ENCODE assay signal across 35 cellular contexts in genomic region chr10:71641986-71642385, GRCh38.
"Had no signal": no experiment of that assay in that cellular context is flagged by ENCODE, and none has a peak within 500 bp of the region (broad histone marks: within the 10 kb centered on the region; RNA-seq: fewer than 3 reads in every experiment).

No MANE protein-coding gene starts in this region.

- H3K27me3 ChIP-seq: MG63 had no signal

- H3K36me3 ChIP-seq: MG63 had no signal

- DNase-seq: Karpas-422, Kasumi-1, MG63, MM.1S, MV-4-11, NCI-H1048, NCI-H1092, NCI-H1092 treated with DMSO at 0.1 percent for 48 hours, NCI-H1105, NCI-H1105 treated with DMSO at 0.1 percent for 48 hours, NCI-H1417, NCI-H1417 treated with DMSO at 0.1 percent for 48 hours, NCI-H1436, NCI-H1436 treated with DMSO at 0.1 percent for 48 hours, NCI-H146, NCI-H1694, NCI-H1694 treated with DMSO at 0.1 percent for 48 hours, NCI-H187, NCI-H187 treated with DMSO at 0.1 percent for 48 hours, NCI-H2029, NCI-H2029 treated with DMSO at 0.1 percent for 48 hours, NCI-H2081, NCI-H2081 treated with DMSO at 0.1 percent for 48 hours, NCI-H2107, NCI-H2171, NCI-H2171 treated with DMSO at 0.1 percent for 48 hours, NCI-H2227 treated with DMSO at 0.1 percent for 48 hours, NCI-H226, NCI-H345, NCI-H446, NCI-H446 treated with DMSO at 0.1 percent for 48 hours, NCI-H510A, NCI-H510A treated with DMSO at 0.1 percent for 48 hours, NCI-H524, NCI-H524 treated with DMSO at 0.1 percent for 48 hours had no signal

- H3K4me3 ChIP-seq: MG63 had no signal

- H3K9me3 ChIP-seq: MG63 had no signal
